In genomic region chr14:74579447-74580274, GRCh38 we compare ENCODE assay signal across 10 cellular contexts. TPM values are rescaled to one million over a fixed set of nuclear protein-coding genes. Genes with fewer than 3 reads are reported as not detected.
DNase-seq lines count a peak whose midpoint lies in the region; ATAC-seq, FAIRE-seq and TF ChIP-seq lines count a peak whose summit lies in the region.
"Had no signal": no experiment of that assay in that cellular context is flagged by ENCODE, and none has a peak within 500 bp of the region (broad histone marks: within the 10 kb centered on the region; RNA-seq: fewer than 3 reads in every experiment).

No MANE protein-coding gene starts in this region.

- H3K36me3 Mint-ChIP-seq in activated CD8-positive, alpha-beta T cell treated with anti-CD3 and anti-CD28 coated beads, Interleukin-2, amount 10 ng/mL, durations not matched to agents 7 days and 5 days (ENCODE audit: low read depth): no peaks in the 10 kb centered on the region

- H3K36me3 ChIP-seq in fibroblast of lung (ENCODE audit: control insufficient read depth, insufficient read depth, low read length): peaks cover 12% of the 10 kb centered on the region

- POLR2A ChIA-PET in activated CD8-positive, alpha-beta T cell treated with anti-CD3 and anti-CD28 coated beads, Interleukin-2, amount 10 ng/mL, durations not matched to agents 7 days and 5 days (lab: Charles Lee): no interaction called here

- peaks cover 19% of the 10 kb centered on the region for H3K4me1 Mint-ChIP-seq in activated CD8-positive, alpha-beta T cell treated with anti-CD3 and anti-CD28 coated beads, Interleukin-2, amount 10 ng/mL, durations not matched to agents 7 days and 5 days (ENCODE audit: low read depth)

- CTCF ChIA-PET in activated CD8-positive, alpha-beta T cell treated with anti-CD3 and anti-CD28 coated beads, Interleukin-2, amount 10 ng/mL, durations not matched to agents 7 days and 5 days (lab: Charles Lee): interaction anchor here (1.3 kb wide), 1 partner anchor 29 kb away, joined by 5 read pairs; no protein-coding TSS in a partner anchor

- H3K79me2 ChIP-seq in fibroblast of lung (ENCODE audit: control insufficient read depth, insufficient read depth, low read length): peaks cover 63% of the 10 kb centered on the region

- H2AFZ ChIP-seq in fibroblast of lung (ENCODE audit: low read length): no peak overlapping the region

- H3K27me3 Mint-ChIP-seq in activated CD8-positive, alpha-beta T cell treated with anti-CD3 and anti-CD28 coated beads, Interleukin-2, amount 10 ng/mL, durations not matched to agents 7 days and 5 days (ENCODE audit: low read depth): peaks cover 25% of the 10 kb centered on the region

- no peak overlapping the region for H3K4me2 ChIP-seq in fibroblast of lung (ENCODE audit: extremely low read depth, insufficient read depth, low read length)

- peaks cover 51% of the 10 kb centered on the region for H3K4me1 ChIP-seq in fibroblast of lung (ENCODE audit: control insufficient read depth, extremely low read depth, insufficient read depth, low read length)

- no peak overlapping the region for H3K4me3 Mint-ChIP-seq in activated CD8-positive, alpha-beta T cell treated with anti-CD3 and anti-CD28 coated beads, Interleukin-2, amount 10 ng/mL, durations not matched to agents 7 days and 5 days

- no peaks in the 10 kb centered on the region for H4K20me1 ChIP-seq in fibroblast of lung (ENCODE audit: control insufficient read depth, extremely low read depth, insufficient read depth, low read length)

- TF ChIP-seq CTCF in fibroblast of lung (conservative IDR thresholded peaks at IDR 0.05 in 1 of 2, IDR thresholded peaks at IDR 0.05 in 1 of 2; ENCODE audit: low read depth in 1 of 2, low read length in 2 of 2): no peak

- H3K27me3 ChIP-seq in fibroblast of lung (ENCODE audit: control insufficient read depth, insufficient read depth, low read length): no peaks in the 10 kb centered on the region

- no peaks in the 10 kb centered on the region for H3K9me3 Mint-ChIP-seq in activated CD8-positive, alpha-beta T cell treated with anti-CD3 and anti-CD28 coated beads, Interleukin-2, amount 10 ng/mL, durations not matched to agents 7 days and 5 days (ENCODE audit: insufficient read depth)

- peak overlapping the region; percentile 87 for H3K27ac ChIP-seq in fibroblast of lung (ENCODE audit: insufficient read depth, low read length)
- H3K27ac ChIP-seq: VCaP had no signal

- no peak overlapping the region for H3K9ac ChIP-seq in fibroblast of lung (ENCODE audit: insufficient read depth, low read length)

- DNase-seq in HPDE6-E6E7 (ENCODE audit: extremely low spot score) (peak; percentile 94), fibroblast of lung (ENCODE audit: low read depth in 2 of 2) (peak; percentile 89 to 95), NOMO-1 (lab: John Stamatoyannopoulos, UW; ENCODE audit: unreplicated experiment in 2 of 2) (no peak), NCI-H1436 (lab: John Stamatoyannopoulos, UW) (no peak), GM19239 (ENCODE audit: insufficient read length, low spot score) (no peak), NCI-H69 (lab: John Stamatoyannopoulos, UW) (no peak)
- peak; percentile 38 for DNase-seq in activated CD8-positive, alpha-beta T cell treated with anti-CD3 and anti-CD28 coated beads, Interleukin-2, amount 10 ng/mL, durations not matched to agents 7 days and 5 days
- DNase-seq in stimulated activated CD8-positive, alpha-beta memory T cell treated with anti-CD3 and anti-CD28 coated beads, Interleukin-4, amount 100 ng/mL, for 48 hours: peak; percentile 58
- DNase-seq: small intestine had no signal

- no peak overlapping the region for H3K4me3 ChIP-seq in fibroblast of lung (replicated peaks in 1 of 4; ENCODE audit: control extremely low read depth in 1 of 4, insufficient read depth in 1 of 4, low read depth in 3 of 4, low read length in 4 of 4)

- H3K9me3 ChIP-seq in fibroblast of lung (ENCODE audit: control insufficient read depth, insufficient read depth, low read depth, low read length): no peaks in the 10 kb centered on the region

- FAIRE-seq in GM19239 (lab: Jason Lieb, UNC): no peak
- FAIRE-seq: small intestine had no signal

- peak; percentile 50 for ATAC-seq in activated CD8-positive, alpha-beta T cell treated with anti-CD3 and anti-CD28 coated beads, Interleukin-2, amount 10 ng/mL, durations not matched to agents 7 days and 5 days

- H3K27ac Mint-ChIP-seq in activated CD8-positive, alpha-beta T cell treated with anti-CD3 and anti-CD28 coated beads, Interleukin-2, amount 10 ng/mL, durations not matched to agents 7 days and 5 days: peak overlapping the region; percentile 58

RNA-seq across cellular contexts. Expression of gene LTBP2, which starts 32.4 kb away (rescaled TPM):
- under 1 TPM; 0.05 to 0.29 TPM for total RNA-seq in activated CD8-positive, alpha-beta T cell treated with anti-CD3 and anti-CD28 coated beads, Interleukin-2, amount 10 ng/mL, durations not matched to agents 7 days and 5 days
- 243 and 514 TPM in 2 replicates for total RNA-seq in fibroblast of lung
- polyA plus RNA-seq in fibroblast of lung: 108 and 112 TPM in 2 replicates
- 184 and 214 TPM in 2 replicates for polyA plus RNA-seq in fibroblast of lung (2012)
- polyA minus RNA-seq in fibroblast of lung (ENCODE audit: low replicate concordance): 328 and 406 TPM in 2 replicates

Comparison
In these comparisons a context has a peak if more than half of its experiments do, and no peak if none do; other contexts are left out.
1. DNase-seq: peak in HPDE6-E6E7 (single experiment), activated CD8-positive, alpha-beta T cell treated with anti-CD3 and anti-CD28 coated beads, Interleukin-2, amount 10 ng/mL, durations not matched to agents 7 days and 5 days (single experiment), fibroblast of lung (2 of 2) and stimulated activated CD8-positive, alpha-beta memory T cell treated with anti-CD3 and anti-CD28 coated beads, Interleukin-4, amount 100 ng/mL, for 48 hours (single experiment); none in NOMO-1 (0 of 2), NCI-H1436 (single experiment), GM19239 (single experiment) and NCI-H69 (single experiment).
2. RNA of gene LTBP2, which starts 32.4 kb away (total RNA-seq): 243 to 514 TPM in fibroblast of lung; 0.05 to 0.29 TPM in activated CD8-positive, alpha-beta T cell treated with anti-CD3 and anti-CD28 coated beads, Interleukin-2, amount 10 ng/mL, durations not matched to agents 7 days and 5 days; every median in the first group is over 100 times any median in the second.